1 cellular context compared by ENCODE assay signal in the genomic region with DNA sequence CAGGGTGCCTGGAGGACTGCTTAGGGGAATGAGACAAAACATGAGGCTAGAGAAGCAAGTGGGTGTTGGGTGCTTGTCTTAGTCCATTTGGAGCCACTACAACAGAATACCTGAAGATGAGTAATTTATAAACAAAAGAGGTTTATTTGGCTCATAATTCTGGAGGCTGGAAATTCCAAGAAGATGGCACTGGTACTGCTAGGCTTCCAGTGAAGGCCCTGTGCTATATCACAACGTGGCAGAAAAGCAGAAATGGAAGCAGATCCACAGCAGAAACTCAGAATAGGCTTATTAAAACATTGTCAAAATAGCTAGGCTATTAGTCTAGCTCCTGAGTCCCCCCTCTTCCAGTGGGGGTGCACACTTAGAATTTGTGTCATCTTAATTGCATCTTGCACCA.
TF ChIP-seq lines count a peak whose summit lies in the region.

No MANE protein-coding gene starts in this region.

TF ChIP-seq in GM23338, 12 proteins besides CTCF, POLR2A, EP300 and RAD21 (continued from another document):
- TF ChIP-seq ZNF462 (CRISPR knock-in tag; IDR thresholded peaks at IDR 0.05) (no peak), JUNB (IDR thresholded peaks at IDR 0.05; ENCODE audit: unreplicated experiment) (no peak)
